ENCODE assay signal across 8 cellular contexts in genomic region chr3:32467333-32468070, GRCh38. TPM values are rescaled to one million over a fixed set of nuclear protein-coding genes. Genes with fewer than 3 reads are reported as not detected.
DNase-seq lines count a peak whose midpoint lies in the region; ATAC-seq and TF ChIP-seq lines count a peak whose summit lies in the region.

No MANE protein-coding gene starts in this region.

- DNase-seq in ELR (ENCODE audit: low read depth) (peak; percentile 58), LoVo (ENCODE audit: low spot score) (peak; percentile 74), T-helper 1 cell (peak; percentile 44 to 69 (median 64)), ascending aorta (ENCODE audit: low spot score in 2 of 2) (peak in 1 of 2 donors; percentile 81), hepatocyte (ENCODE audit: low spot score) (peak; percentile 79), sciatic nerve (ENCODE audit: low spot score) (peak; percentile 88)

- H3K27ac ChIP-seq in ascending aorta (no peak overlapping the region), hepatocyte (no peak overlapping the region)

- H3K36me3 ChIP-seq in ascending aorta (peaks cover 0 to 3% of the 10 kb centered on the region in 2 donors), hepatocyte (replicated peaks; ENCODE audit: insufficient read depth, low read depth) (no peaks in the 10 kb centered on the region)

- H3K4me2 ChIP-seq in hepatocyte = peak overlapping the region; percentile 71

- H3K9me2 ChIP-seq in hepatocyte (replicated peaks; ENCODE audit: insufficient read depth) = no peaks in the 10 kb centered on the region

- H3K9me3 ChIP-seq in ascending aorta = no peaks in the 10 kb centered on the region
- H3K9me3 ChIP-seq in hepatocyte (ENCODE audit: low read depth) = no peaks in the 10 kb centered on the region

- no peak overlapping the region for H2AFZ ChIP-seq in hepatocyte

- 43% methylated on average over 41 of the region's 41 CpGs for WGBS in hepatocyte (ENCODE audit: low lambda C conversion rate, missing lambda C conversion rate)

- peak overlapping the region; percentile 34 to 65 for H3K4me3 ChIP-seq in ascending aorta
- H3K4me3 ChIP-seq in hepatocyte = no peak overlapping the region

- TF ChIP-seq CTCF in ascending aorta (IDR thresholded peaks at IDR 0.05) (peak; percentile 91 to 99 (median 97)), hepatocyte (IDR thresholded peaks at IDR 0.05; ENCODE audit: poor library complexity) (peak; percentile 97)

- H4K20me1 ChIP-seq in hepatocyte (ENCODE audit: insufficient read depth, poor library complexity, severe bottlenecking) = no peaks in the 10 kb centered on the region

- H3K79me2 ChIP-seq in hepatocyte = no peaks in the 10 kb centered on the region

- H3K27me3 ChIP-seq in ascending aorta = no peaks in the 10 kb centered on the region
- no peaks in the 10 kb centered on the region for H3K27me3 ChIP-seq in hepatocyte

- intact Hi-C loops in ascending aorta (cut with DNase I) = loop anchor here (1.0 to 5.0 kb wide), 3 partner anchors 75 to 171 kb away; partner anchors contain the start of gene CMTM7
- intact Hi-C loops in sciatic nerve (cut with DNase I) = loop anchor here (10.0 kb wide), 1 partner anchor 73 kb away; the partner anchor contains the start of gene CMTM7

- peaks cover 0 to 5% of the 10 kb centered on the region in 2 donors for H3K4me1 ChIP-seq in ascending aorta
- H3K4me1 ChIP-seq in hepatocyte (ENCODE audit: insufficient read depth) = no peaks in the 10 kb centered on the region

- ATAC-seq in GM21825 (IDR thresholded peaks at IDR 0.05; ENCODE audit: unreplicated experiment) (peak; percentile 66), sciatic nerve (peak; percentile 80), GM18870 (IDR thresholded peaks at IDR 0.05; ENCODE audit: unreplicated experiment) (no peak)

RNA-seq across cellular contexts. Expression of gene CMTM6, which starts 35.1 kb away (rescaled TPM):
- total RNA-seq in ascending aorta = 12.7 TPM
- total RNA-seq in hepatocyte = 125 and 133 TPM in 2 replicates
- 82.7 TPM in 2 replicates for polyA plus RNA-seq in hepatocyte
- total RNA-seq in sciatic nerve = 51.2 TPM
